In genomic region chr13:109370486-109370885, GRCh38 we compare ENCODE assay signal across 26 cellular contexts.
"Had no signal": no experiment of that assay in that cellular context is flagged by ENCODE, and none has a peak within 500 bp of the region (broad histone marks: within the 10 kb centered on the region; RNA-seq: fewer than 3 reads in every experiment).

No MANE protein-coding gene starts in this region.

- H3K36me3 Mint-ChIP-seq: activated CD8-positive, alpha-beta memory T cell treated with anti-CD3 and anti-CD28 coated beads, Interleukin-2, amount 10 ng/mL, durations not matched to agents 7 days and 5 days; activated naive CD4-positive, alpha-beta T cell treated with anti-CD3 and anti-CD28 coated beads, Interleukin-2, amount 50 U/mL, for 72 hours; natural killer cell had no signal

- H3K4me3 ChIP-seq: body of pancreas, heart right ventricle, left lung, lower lobe of right lung, right lobe of liver, skin epidermis, upper lobe of right lung had no signal

- ATAC-seq: activated CD4-positive, alpha-beta T cell treated with anti-CD3 and anti-CD28 coated beads for 36 hours; activated CD8-positive, alpha-beta memory T cell treated with anti-CD3 and anti-CD28 coated beads, Interleukin-2, amount 10 ng/mL, durations not matched to agents 7 days and 5 days; activated CD8-positive, alpha-beta T cell treated with anti-CD3 and anti-CD28 coated beads, Interleukin-2, amount 10 ng/mL, durations not matched to agents 7 days and 5 days; activated naive CD4-positive, alpha-beta T cell treated with anti-CD3 and anti-CD28 coated beads, Interleukin-2, amount 50 U/mL, for 72 hours; body of pancreas; esophagus mucosa; foreskin keratinocyte; left lung; lower lobe of right lung; natural killer cell; right lobe of liver; upper lobe of right lung had no signal

- H3K9me3 Mint-ChIP-seq: activated naive CD4-positive, alpha-beta T cell treated with anti-CD3 and anti-CD28 coated beads, Interleukin-2, amount 50 U/mL, for 72 hours; activated T-helper 2 cell treated with anti-CD3 and anti-CD28 coated beads, Interferon-gamma antibody, Interleukin-2, Interleukin-4, amounts not matched to agents 10 μg/mL and 5 μg/mL and 100 μg/mL, durations not matched to agents 14 hours and 24 hours and 36 hours; natural killer cell; T-helper 2 cell treated with Interferon-gamma antibody and Interleukin-4, amounts not matched to agents 5 μg/mL and 100 μg/mL, for 36 hours had no signal

- H3K4me1 Mint-ChIP-seq: activated CD4-positive, alpha-beta T cell treated with anti-CD3 and anti-CD28 coated beads for 36 hours; activated CD8-positive, alpha-beta memory T cell treated with anti-CD3 and anti-CD28 coated beads, Interleukin-2, amount 10 ng/mL, durations not matched to agents 7 days and 5 days; natural killer cell had no signal

- H3K27me3 ChIP-seq: body of pancreas, foreskin keratinocyte, left lung, right lobe of liver, tibial artery, upper lobe of right lung had no signal

- H3K27me3 Mint-ChIP-seq: activated CD8-positive, alpha-beta memory T cell treated with anti-CD3 and anti-CD28 coated beads, Interleukin-2, amount 10 ng/mL, durations not matched to agents 7 days and 5 days had no signal

- H3K27ac Mint-ChIP-seq: activated CD4-positive, alpha-beta T cell treated with anti-CD3 and anti-CD28 coated beads for 36 hours; activated CD8-positive, alpha-beta memory T cell treated with anti-CD3 and anti-CD28 coated beads, Interleukin-2, amount 10 ng/mL, durations not matched to agents 7 days and 5 days; activated CD8-positive, alpha-beta T cell treated with anti-CD3 and anti-CD28 coated beads, Interleukin-2, amount 10 ng/mL, durations not matched to agents 7 days and 5 days; activated naive CD4-positive, alpha-beta T cell treated with anti-CD3 and anti-CD28 coated beads, Interleukin-2, amount 50 U/mL, for 72 hours; activated T-helper 2 cell treated with anti-CD3 and anti-CD28 coated beads, Interferon-gamma antibody, Interleukin-2, Interleukin-4, amounts not matched to agents 10 μg/mL and 5 μg/mL and 100 μg/mL, durations not matched to agents 14 hours and 24 hours and 36 hours; natural killer cell; stimulated activated naive CD8-positive, alpha-beta T cell treated with anti-CD3 and anti-CD28 coated beads, Interleukin-15, Interleukin-2, amounts not matched to agents 100 ng/mL and 50 ng/mL, for 24 hours; T-helper 2 cell treated with Interferon-gamma antibody and Interleukin-4, amounts not matched to agents 5 μg/mL and 100 μg/mL, for 36 hours had no signal

- H3K27ac ChIP-seq: body of pancreas, foreskin keratinocyte, heart right ventricle, left lung, lower lobe of right lung, right lobe of liver, skin epidermis, upper lobe of right lung had no signal

- H3K4me1 ChIP-seq: body of pancreas, foreskin keratinocyte, heart right ventricle, left lung, lower lobe of right lung, right lobe of liver, upper lobe of right lung had no signal

- DNase-seq: activated CD4-positive, alpha-beta T cell treated with anti-CD3 and anti-CD28 coated beads for 36 hours; activated CD4-positive, CD25-positive, alpha-beta regulatory T cell; activated CD8-positive, alpha-beta memory T cell treated with anti-CD3 and anti-CD28 coated beads, Interleukin-2, amount 10 ng/mL, durations not matched to agents 7 days and 5 days; activated CD8-positive, alpha-beta T cell treated with anti-CD3 and anti-CD28 coated beads, Interleukin-2, amount 10 ng/mL, durations not matched to agents 7 days and 5 days; activated T-cell treated with anti-CD3 and anti-CD28 coated beads, Interleukin-2, amount 50 U/mL, for 48 hours; aorta; body of pancreas; foreskin keratinocyte; heart right ventricle; kidney glomerular epithelial cell; left lung; lower lobe of right lung; mesenchymal stem cell; natural killer cell; right lobe of liver; stimulated activated CD4-positive, alpha-beta T cell treated with anti-CD3 and anti-CD28 coated beads, Interleukin-12 subunit alpha, Interleukin-12 subunit beta, amount 100 ng/mL, for 4 hours; stimulated activated CD4-positive, alpha-beta T cell treated with anti-CD3 and anti-CD28 coated beads, Interleukin-4, amount 100 ng/mL, for 1 hour; T-helper 1 cell; tibial artery; upper lobe of right lung had no signal

- H3K36me3 ChIP-seq: heart right ventricle, left lung, lower lobe of right lung, right lobe of liver, tibial artery, upper lobe of right lung had no signal

- H3K9me3 ChIP-seq: body of pancreas, left lung, lower lobe of right lung, right lobe of liver, tibial artery, upper lobe of right lung had no signal

- H3K4me3 Mint-ChIP-seq: activated CD4-positive, alpha-beta T cell treated with anti-CD3 and anti-CD28 coated beads for 36 hours; activated CD8-positive, alpha-beta memory T cell treated with anti-CD3 and anti-CD28 coated beads, Interleukin-2, amount 10 ng/mL, durations not matched to agents 7 days and 5 days; activated CD8-positive, alpha-beta T cell treated with anti-CD3 and anti-CD28 coated beads, Interleukin-2, amount 10 ng/mL, durations not matched to agents 7 days and 5 days; natural killer cell; stimulated activated naive CD8-positive, alpha-beta T cell treated with anti-CD3 and anti-CD28 coated beads, Interleukin-15, Interleukin-2, amounts not matched to agents 100 ng/mL and 50 ng/mL, for 24 hours; T-helper 2 cell treated with Interferon-gamma antibody and Interleukin-4, amounts not matched to agents 5 μg/mL and 100 μg/mL, for 36 hours had no signal
